3 cellular contexts compared by ENCODE assay signal in the genomic region with DNA sequence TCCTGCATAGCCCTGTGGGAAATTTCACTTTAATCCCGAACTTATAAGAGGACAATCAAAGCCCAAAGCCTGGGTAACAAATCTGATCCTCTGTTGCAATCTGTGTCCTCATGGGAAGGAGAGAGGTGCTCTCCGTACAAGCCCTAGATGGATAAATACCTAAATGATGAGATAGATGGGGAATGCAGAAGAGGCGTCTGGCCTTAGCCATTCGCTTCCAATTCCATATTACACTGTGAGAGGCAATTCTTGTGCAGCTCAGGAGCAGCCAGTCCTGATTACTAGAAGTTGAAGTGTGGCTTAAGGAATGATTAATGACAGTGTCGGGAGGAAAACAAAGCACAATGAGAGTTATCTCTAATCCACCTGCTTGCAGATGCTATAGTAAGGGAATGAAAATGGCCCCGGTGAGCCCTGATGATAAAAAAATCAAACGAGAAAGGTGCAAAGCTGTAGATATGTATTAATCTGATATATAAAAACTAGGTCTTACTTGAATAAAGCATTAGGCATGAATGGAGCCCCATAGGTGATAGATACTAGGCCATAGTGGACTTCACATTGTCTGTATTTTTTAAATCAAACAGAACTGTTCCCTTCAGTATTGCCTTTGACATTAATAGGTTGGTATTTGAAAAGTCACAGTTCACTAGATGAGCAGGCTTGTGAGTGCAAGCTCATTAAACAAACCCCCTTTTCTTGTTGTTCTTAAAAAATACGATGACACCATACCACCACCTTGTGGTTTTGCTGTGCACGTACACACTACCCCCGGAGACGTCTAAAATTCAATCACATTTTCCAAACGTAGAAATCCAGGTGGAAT.
TF ChIP-seq lines count a peak whose summit lies in the region.

No MANE protein-coding gene starts in this region.

TF ChIP-seq in HEK293, 187 proteins besides CTCF, POLR2A, EP300 and RAD21 (continued from another document):
- peak; percentile 80 for TF ChIP-seq ZNF654 (tag by site-specific recombination; IDR thresholded peaks at IDR 0.05; ENCODE audit: low read depth)

TF ChIP-seq in H1, 55 proteins besides CTCF, POLR2A, EP300 and RAD21 (continued from another document):
- TF ChIP-seq MAFK (IDR thresholded peaks at IDR 0.05; ENCODE audit: low read depth, low read length): no peak
- TF ChIP-seq CHD1 (IDR thresholded peaks at IDR 0.05; ENCODE audit: low read depth, low read length): no peak
- TF ChIP-seq CHD2 (IDR thresholded peaks at IDR 0.05; ENCODE audit: low read length): no peak
- TF ChIP-seq RNF2 (IDR thresholded peaks at IDR 0.05; ENCODE audit: borderline replicate concordance, low read depth, low read length, missing control alignments, poor library complexity, severe bottlenecking): no peak
- no peak for TF ChIP-seq E2F6 (IDR thresholded peaks at IDR 0.05)
- no peak for TF ChIP-seq SRF (IDR thresholded peaks at IDR 0.05; ENCODE audit: low read depth, low read length)
- no peak for TF ChIP-seq SP2 (IDR thresholded peaks at IDR 0.05; ENCODE audit: low read length)

TF ChIP-seq in neural cell, 6 proteins besides CTCF, POLR2A, EP300 and RAD21:
- TF ChIP-seq REST (IDR thresholded peaks at IDR 0.05; ENCODE audit: borderline replicate concordance) (peak; percentile 74), SMC3 (conservative IDR thresholded peaks at IDR 0.05; ENCODE audit: poor library complexity) (peak; percentile 95), TAF1 (IDR thresholded peaks at IDR 0.05; ENCODE audit: low read depth) (peak; percentile 54), POLR2AphosphoS5 (IDR thresholded peaks at IDR 0.05) (peak; percentile 22), EZH2 (IDR thresholded peaks at IDR 0.05; ENCODE audit: borderline replicate concordance, insufficient read depth, low read length, poor library complexity, severe bottlenecking) (no peak), MXI1 (conservative IDR thresholded peaks at IDR 0.05; ENCODE audit: poor library complexity, severe bottlenecking) (no peak)
